26 cellular contexts compared by ENCODE assay signal in genomic region chr9:132439153-132439552, GRCh38. TPM values are rescaled to one million over a fixed set of nuclear protein-coding genes. Genes with fewer than 3 reads are reported as not detected.
"Had no signal": no experiment of that assay in that cellular context is flagged by ENCODE, and none has a peak within 500 bp of the region (broad histone marks: within the 10 kb centered on the region; RNA-seq: fewer than 3 reads in every experiment).

No MANE protein-coding gene starts in this region.

- H3K27ac Mint-ChIP-seq: activated CD4-positive, alpha-beta T cell treated with anti-CD3 and anti-CD28 coated beads, Interleukin-2, amount 10 ng/mL, durations not matched to agents 24 days and 14 days; activated CD8-positive, alpha-beta memory T cell treated with anti-CD3 and anti-CD28 coated beads, Interleukin-2, amount 10 ng/mL, durations not matched to agents 7 days and 5 days; activated naive CD4-positive, alpha-beta T cell treated with anti-CD3 and anti-CD28 coated beads, Interleukin-2, amount 50 U/mL, for 24 hours; activated naive CD8-positive, alpha-beta T cell treated with anti-CD3 and anti-CD28 coated beads, Interleukin-2, amount 50 U/mL, for 24 hours; activated T-cell treated with anti-CD3 and anti-CD28 coated beads, Interleukin-2, amount 50 U/mL, for 24 hours; activated T-helper 1 cell treated with anti-CD3 and anti-CD28 coated beads, Interleukin-12 subunit alpha, Interleukin-12 subunit beta, Interleukin-2, Interleukin-4 antibody, amounts not matched to agents 30 ng/mL and 10 ng/mL and 1 ng/mL, durations not matched to agents 14 hours and 24 hours and 36 hours; T-helper 17 cell; WTC11 had no signal

- H3K36me3 Mint-ChIP-seq: activated CD8-positive, alpha-beta memory T cell treated with anti-CD3 and anti-CD28 coated beads, Interleukin-2, amount 10 ng/mL, durations not matched to agents 7 days and 5 days; activated naive CD4-positive, alpha-beta T cell treated with anti-CD3 and anti-CD28 coated beads, Interleukin-2, amount 50 U/mL, for 24 hours; WTC11 had no signal

- DNase-seq: activated CD4-positive, alpha-beta T cell treated with anti-CD3 and anti-CD28 coated beads, Interleukin-2, amount 10 ng/mL, durations not matched to agents 24 days and 14 days; activated CD4-positive, alpha-beta T cell treated with anti-CD3 and anti-CD28 coated beads, Interleukin-2, amount 50 U/mL, for 48 hours; activated CD4-positive, CD25-positive, alpha-beta regulatory T cell treated with anti-CD3 and anti-CD28 coated beads, Interleukin-2, amount 50 U/mL, for 72 hours; activated CD8-positive, alpha-beta memory T cell treated with anti-CD3 and anti-CD28 coated beads, Interleukin-2, amount 10 ng/mL, durations not matched to agents 7 days and 5 days; activated effector memory CD4-positive, alpha-beta T cell treated with Interleukin-2 at 50 U/mL for 16 hours; activated naive CD4-positive, alpha-beta T cell; activated naive CD8-positive, alpha-beta T cell treated with anti-CD3 and anti-CD28 coated beads, Interleukin-2, amount 50 U/mL, for 24 hours; activated T-cell treated with anti-CD3 and anti-CD28 coated beads, Interleukin-2, amount 50 U/mL, for 24 hours; amniotic stem cell; body of pancreas; MG63; MV-4-11; NCI-H1092 treated with DMSO at 0.1 percent for 48 hours; NCI-H1436; NCI-H1694 treated with DMSO at 0.1 percent for 48 hours; NCI-H2081 treated with DMSO at 0.1 percent for 48 hours; NCI-H446; NCI-H524; SHP77 treated with DMSO at 0.1 percent for 48 hours; T-helper 17 cell; T-helper 9 cell had no signal

- H3K4me3 Mint-ChIP-seq: activated CD4-positive, alpha-beta T cell treated with anti-CD3 and anti-CD28 coated beads, Interleukin-2, amount 10 ng/mL, durations not matched to agents 24 days and 14 days; activated CD8-positive, alpha-beta memory T cell treated with anti-CD3 and anti-CD28 coated beads, Interleukin-2, amount 10 ng/mL, durations not matched to agents 7 days and 5 days; activated naive CD4-positive, alpha-beta T cell treated with anti-CD3 and anti-CD28 coated beads, Interleukin-2, amount 50 U/mL, for 24 hours; activated naive CD8-positive, alpha-beta T cell treated with anti-CD3 and anti-CD28 coated beads, Interleukin-2, amount 50 U/mL, for 24 hours; activated T-cell treated with anti-CD3 and anti-CD28 coated beads, Interleukin-2, amount 50 U/mL, for 24 hours; activated T-helper 1 cell treated with anti-CD3 and anti-CD28 coated beads, Interleukin-12 subunit alpha, Interleukin-12 subunit beta, Interleukin-2, Interleukin-4 antibody, amounts not matched to agents 30 ng/mL and 10 ng/mL and 1 ng/mL, durations not matched to agents 14 hours and 24 hours and 36 hours; T-helper 17 cell; WTC11 had no signal

- H3K9me3 Mint-ChIP-seq: activated CD4-positive, alpha-beta T cell treated with anti-CD3 and anti-CD28 coated beads, Interleukin-2, amount 10 ng/mL, durations not matched to agents 24 days and 14 days; activated naive CD4-positive, alpha-beta T cell treated with anti-CD3 and anti-CD28 coated beads, Interleukin-2, amount 50 U/mL, for 24 hours; activated naive CD8-positive, alpha-beta T cell treated with anti-CD3 and anti-CD28 coated beads, Interleukin-2, amount 50 U/mL, for 24 hours; activated T-cell treated with anti-CD3 and anti-CD28 coated beads, Interleukin-2, amount 50 U/mL, for 24 hours; activated T-helper 1 cell treated with anti-CD3 and anti-CD28 coated beads, Interleukin-12 subunit alpha, Interleukin-12 subunit beta, Interleukin-2, Interleukin-4 antibody, amounts not matched to agents 30 ng/mL and 10 ng/mL and 1 ng/mL, durations not matched to agents 14 hours and 24 hours and 36 hours; WTC11 had no signal

- H3K4me1 Mint-ChIP-seq: activated CD4-positive, alpha-beta T cell treated with anti-CD3 and anti-CD28 coated beads, Interleukin-2, amount 10 ng/mL, durations not matched to agents 24 days and 14 days; activated naive CD4-positive, alpha-beta T cell treated with anti-CD3 and anti-CD28 coated beads, Interleukin-2, amount 50 U/mL, for 24 hours; activated naive CD8-positive, alpha-beta T cell treated with anti-CD3 and anti-CD28 coated beads, Interleukin-2, amount 50 U/mL, for 24 hours had no signal

- H3K4me3 ChIP-seq: ascending aorta, body of pancreas, MG63 had no signal

RNA-seq across cellular contexts. Expression of gene CFAP77, which starts 29.1 kb away (rescaled TPM):
- total RNA-seq: activated CD4-positive, alpha-beta T cell treated with anti-CD3 and anti-CD28 coated beads, Interleukin-2, amount 10 ng/mL, durations not matched to agents 24 days and 14 days; activated CD8-positive, alpha-beta memory T cell treated with anti-CD3 and anti-CD28 coated beads, Interleukin-2, amount 10 ng/mL, durations not matched to agents 7 days and 5 days; activated T-helper 1 cell treated with anti-CD3 and anti-CD28 coated beads, Interleukin-12 subunit alpha, Interleukin-12 subunit beta, Interleukin-2, Interleukin-4 antibody, amounts not matched to agents 30 ng/mL and 10 ng/mL and 1 ng/mL, durations not matched to agents 14 hours and 24 hours and 36 hours; ascending aorta; body of pancreas; SK-MEL-5; T-helper 17 cell had no signal
